9 cellular contexts compared by ENCODE assay signal in the genomic region with DNA sequence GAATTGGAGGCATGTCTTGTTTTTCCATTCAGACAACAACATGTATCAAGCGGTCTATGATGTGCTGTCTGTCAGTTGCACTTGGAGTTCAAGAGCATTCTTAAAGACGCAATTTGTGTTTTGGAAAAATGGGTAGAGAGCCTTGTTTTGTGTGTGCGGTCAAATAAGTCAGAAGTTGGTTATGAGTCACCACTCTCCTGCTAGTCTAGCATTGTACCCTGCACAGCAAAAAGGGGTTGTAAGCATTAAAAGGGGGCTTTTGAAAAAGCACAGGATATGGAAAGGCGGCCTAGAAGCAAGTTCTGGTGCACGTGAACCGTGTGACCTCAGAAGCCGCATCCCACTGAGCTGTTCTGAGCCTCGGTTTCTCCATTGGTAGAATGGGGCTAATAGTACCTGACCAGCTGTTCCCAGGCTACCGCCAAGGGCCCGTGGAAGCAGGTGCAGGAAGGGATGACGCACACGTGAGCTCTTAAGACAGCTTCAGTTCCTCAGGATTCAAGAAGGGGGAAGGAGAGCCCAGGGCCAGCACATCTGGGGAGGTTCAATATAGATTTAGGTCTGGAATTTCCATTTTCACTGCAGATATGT.
DNase-seq lines count a peak whose midpoint lies in the region; ATAC-seq and TF ChIP-seq lines count a peak whose summit lies in the region.
"Had no signal": no experiment of that assay in that cellular context is flagged by ENCODE, and none has a peak within 500 bp of the region (broad histone marks: within the 10 kb centered on the region; RNA-seq: fewer than 3 reads in every experiment).

No MANE protein-coding gene starts in this region.

- H3K27me3 Mint-ChIP-seq in naive thymus-derived CD4-positive, alpha-beta T cell = peaks cover 0 to 38% (median 0%) of the 10 kb centered on the region in 5 donors

- H3F3A ChIP-seq in DOHH2 (ENCODE audit: control insufficient read depth, insufficient read depth) = peaks cover 22% of the 10 kb centered on the region

- CTCF ChIA-PET in naive thymus-derived CD4-positive, alpha-beta T cell (lab: Charles Lee) = interaction anchor here (1.4 to 6.6 kb wide), 3 partner anchors 9 to 111 kb away, joined by 3 to 53 read pairs (median 6); no protein-coding TSS in a partner anchor

- peak; percentile 42 for DNase-seq in HS-27A (ENCODE audit: low read depth)
- peak in 1 of 2 donors; percentile 48 for DNase-seq in activated naive CD4-positive, alpha-beta T cell treated with anti-CD3 and anti-CD28 coated beads, Interleukin-2, amount 50 U/mL, for 72 hours (ENCODE audit: low spot score in 2 of 2)
- peak in 7 of 9 donors; percentile 18 to 73 (median 47) for DNase-seq in naive thymus-derived CD4-positive, alpha-beta T cell
- no peak for DNase-seq in amygdala (lab: John Stamatoyannopoulos, UW)
- no peak for DNase-seq in hippocampal formation (lab: John Stamatoyannopoulos, UW)
- DNase-seq in cerebellar nuclear complex (lab: John Stamatoyannopoulos, UW) = no peak

- intact Hi-C loops in naive thymus-derived CD4-positive, alpha-beta T cell (cut with micrococcal nuclease) = loop anchor here (1.0 to 10.0 kb wide), 10 partner anchors 63 to 1093 kb away; partner anchors contain the start of gene TMEM242 (in 1 of the 2)

- H3K9me3 Mint-ChIP-seq in activated naive CD4-positive, alpha-beta T cell treated with anti-CD3 and anti-CD28 coated beads, Interleukin-2, amount 50 U/mL, for 72 hours = no peaks in the 10 kb centered on the region
- peaks cover 0 to 3% (median 0%) of the 10 kb centered on the region in 11 donors for H3K9me3 Mint-ChIP-seq in naive thymus-derived CD4-positive, alpha-beta T cell
- H3K9me3 Mint-ChIP-seq: immature natural killer cell had no signal

- H3K4me1 ChIP-seq in DOHH2 (ENCODE audit: control insufficient read depth, low read length) = peaks cover 70% of the 10 kb centered on the region
- H3K4me1 ChIP-seq in naive thymus-derived CD4-positive, alpha-beta T cell (ENCODE audit: control insufficient read depth in 2 of 2, insufficient read depth in 2 of 2, low read length in 2 of 2) = peaks cover 27 to 65% of the 10 kb centered on the region in 2 donors

- H4K20me1 ChIP-seq in DOHH2 (ENCODE audit: control insufficient read depth, insufficient read depth, low read depth, low read length) = peaks cover 9% of the 10 kb centered on the region

- no peaks in the 10 kb centered on the region for H3K79me2 ChIP-seq in DOHH2 (ENCODE audit: control insufficient read depth, low read length)

- H3K27ac Mint-ChIP-seq in activated naive CD4-positive, alpha-beta T cell treated with anti-CD3 and anti-CD28 coated beads, Interleukin-2, amount 50 U/mL, for 72 hours = peak overlapping the region; percentile 93 to 98
- H3K27ac Mint-ChIP-seq in naive thymus-derived CD4-positive, alpha-beta T cell = peak overlapping the region; percentile 63 to 98 (median 87)

- peaks cover 62% of the 10 kb centered on the region for H3K27me3 ChIP-seq in DOHH2 (ENCODE audit: control insufficient read depth, low read length)
- no peaks in the 10 kb centered on the region for H3K27me3 ChIP-seq in naive thymus-derived CD4-positive, alpha-beta T cell (ENCODE audit: control insufficient read depth in 2 of 2, insufficient read depth in 2 of 2, low read length in 2 of 2)

- peak; percentile 45 for ATAC-seq in GM21390 (IDR thresholded peaks at IDR 0.05; ENCODE audit: unreplicated experiment)
- ATAC-seq in activated naive CD4-positive, alpha-beta T cell treated with anti-CD3 and anti-CD28 coated beads, Interleukin-2, amount 50 U/mL, for 72 hours = peak; percentile 48 to 64
- peak; percentile 20 for ATAC-seq in naive thymus-derived CD4-positive, alpha-beta T cell

- H3K36me3 ChIP-seq in DOHH2 (ENCODE audit: control insufficient read depth, low read length) = no peaks in the 10 kb centered on the region
- H3K36me3 ChIP-seq in naive thymus-derived CD4-positive, alpha-beta T cell (ENCODE audit: control insufficient read depth in 2 of 3, insufficient read depth in 3 of 3, low read length in 3 of 3) = no peaks in the 10 kb centered on the region

- POLR2A ChIA-PET in naive thymus-derived CD4-positive, alpha-beta T cell (lab: Charles Lee) = interaction anchor here (0.6 to 1.4 kb wide), 4 partner anchors 54 to 1964 kb away, joined by 3 to 4 read pairs (median 4); no protein-coding TSS in a partner anchor

- H3K9me2 ChIP-seq in DOHH2 (replicated peaks; ENCODE audit: control insufficient read depth, low read length) = no peaks in the 10 kb centered on the region

- peak overlapping the region; percentile 88 for H3K4me2 ChIP-seq in DOHH2 (ENCODE audit: low read length)

- no peak for TF ChIP-seq CTCF in DOHH2 (IDR thresholded peaks at IDR 0.05; ENCODE audit: low read depth, low read length, poor library complexity, severe bottlenecking)

- peaks cover 48 to 91% (median 80%) of the 10 kb centered on the region in 7 donors for H3K4me1 Mint-ChIP-seq in naive thymus-derived CD4-positive, alpha-beta T cell

- H3K4me3 ChIP-seq in DOHH2 (ENCODE audit: low read length) = no peak overlapping the region
- no peak overlapping the region for H3K4me3 ChIP-seq in naive thymus-derived CD4-positive, alpha-beta T cell (ENCODE audit: low read length)

- H3K36me3 Mint-ChIP-seq in activated naive CD4-positive, alpha-beta T cell treated with anti-CD3 and anti-CD28 coated beads, Interleukin-2, amount 50 U/mL, for 72 hours = peaks cover 4 to 6% of the 10 kb centered on the region in 2 donors
- peaks cover 0 to 5% (median 0%) of the 10 kb centered on the region in 5 donors for H3K36me3 Mint-ChIP-seq in naive thymus-derived CD4-positive, alpha-beta T cell
- H3K36me3 Mint-ChIP-seq: immature natural killer cell had no signal

- H3K27ac ChIP-seq in DOHH2 (ENCODE audit: low read depth, low read length) = peak overlapping the region; percentile 13; the same call in 1 of the 2 replicates
- H3K27ac ChIP-seq in naive thymus-derived CD4-positive, alpha-beta T cell (ENCODE audit: low read depth, low read length) = no peak overlapping the region

- no peaks in the 10 kb centered on the region for H3K9me3 ChIP-seq in DOHH2 (ENCODE audit: control insufficient read depth, insufficient read depth, low read length)
- no peaks in the 10 kb centered on the region for H3K9me3 ChIP-seq in naive thymus-derived CD4-positive, alpha-beta T cell (ENCODE audit: control insufficient read depth in 2 of 3, low read length in 3 of 3)

- H3K4me3 Mint-ChIP-seq in naive thymus-derived CD4-positive, alpha-beta T cell = peak overlapping the region in 7 of 10 donors; percentile 6 to 56 (median 36)

Comparison
In these comparisons a context has a peak if more than half of its experiments do, and no peak if none do; other contexts are left out.
1. DNase-seq: peak in HS-27A (single experiment) and naive thymus-derived CD4-positive, alpha-beta T cell (7 of 9); none in amygdala (0 of 56), hippocampal formation (0 of 2) and cerebellar nuclear complex (0 of 2).
2. Peak in every context shown above with its lines, with median percentiles within 50 percentile points of each other: ATAC-seq.